In the genomic region with DNA sequence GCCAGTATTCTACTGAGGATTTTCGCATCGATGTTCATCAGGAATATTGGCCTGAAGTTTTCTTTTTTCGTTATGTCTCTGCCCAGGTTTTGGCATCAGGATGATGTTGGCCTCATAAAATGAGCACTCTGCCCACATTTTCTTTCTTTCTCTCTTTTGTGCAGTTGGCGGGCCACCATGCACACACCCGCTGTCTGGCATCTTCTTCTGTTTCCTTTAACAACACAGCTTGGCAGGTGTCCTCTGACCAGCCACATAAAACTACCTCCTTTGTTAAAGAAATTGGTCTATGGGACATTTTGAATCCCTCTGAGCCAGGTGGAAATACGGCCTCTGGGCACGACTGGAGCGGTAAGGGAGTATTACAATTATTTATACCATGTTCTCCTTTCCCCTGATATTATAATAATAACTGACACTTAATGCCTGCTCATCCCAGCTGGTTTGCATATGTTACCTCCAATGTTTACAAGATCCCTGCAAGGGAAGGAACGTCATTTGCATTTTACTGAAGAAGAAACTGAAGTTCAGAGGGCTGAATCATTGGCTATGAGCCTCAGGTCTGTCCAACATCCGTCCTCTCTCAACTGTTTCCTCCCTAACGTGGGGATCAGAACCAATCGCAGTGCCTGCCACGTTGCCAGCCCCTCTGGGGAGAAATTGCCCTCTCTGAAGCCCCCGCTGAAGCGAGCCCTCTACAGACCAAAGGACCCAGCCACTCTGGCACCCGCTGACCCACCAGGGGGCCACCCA, we compare ENCODE assay signal across 19 cellular contexts.
"Had no signal": no experiment of that assay in that cellular context is flagged by ENCODE, and none has a peak within 500 bp of the region (broad histone marks: within the 10 kb centered on the region; RNA-seq: fewer than 3 reads in every experiment).

No MANE protein-coding gene starts in this region.

- H3K4me3 ChIP-seq: right lobe of liver, spleen, stomach, thoracic aorta had no signal

- H3K9me3 ChIP-seq: right lobe of liver had no signal

- H3K27ac Mint-ChIP-seq: activated B cell treated with CpG ODN at 0.5 μM for 24 hours; activated CD8-positive, alpha-beta T cell treated with anti-CD3 and anti-CD28 coated beads for 36 hours; activated naive CD8-positive, alpha-beta T cell treated with anti-CD3 and anti-CD28 coated beads for 36 hours; activated T-cell treated with anti-CD3 and anti-CD28 coated beads, Interleukin-2, amount 50 U/mL, for 72 hours; dendritic cell treated with granulocyte-macrophage colony-stimulating factor and Interleukin-4, amounts not matched to agents 40 ng/mL and 50 ng/mL, for 4 days; nephron progenitor cell had no signal

- H3K36me3 Mint-ChIP-seq: activated naive CD8-positive, alpha-beta T cell treated with anti-CD3 and anti-CD28 coated beads for 36 hours had no signal

- DNase-seq: activated B cell treated with CpG ODN at 0.5 μM for 24 hours; activated CD4-positive, alpha-beta T cell treated with anti-CD3 and anti-CD28 coated beads for 48 hours; activated CD8-positive, alpha-beta memory T cell treated with anti-CD3 and anti-CD28 coated beads, Interleukin-2, amount 50 U/mL, for 4 hours; activated CD8-positive, alpha-beta T cell treated with anti-CD3 and anti-CD28 coated beads for 36 hours; activated gamma-delta T cell; activated naive CD8-positive, alpha-beta T cell treated with anti-CD3 and anti-CD28 coated beads for 36 hours; activated T-cell treated with anti-CD3 and anti-CD28 coated beads, Interleukin-2, amount 50 U/mL, for 72 hours; brain microvascular endothelial cell; cerebellar nuclear complex; effector memory CD4-positive, alpha-beta T cell; kidney glomerular epithelial cell; nephron progenitor cell; right lobe of liver; spleen; stomach; SW 1271 had no signal

- ATAC-seq: activated CD8-positive, alpha-beta T cell treated with anti-CD3 and anti-CD28 coated beads for 36 hours; activated T-cell treated with anti-CD3 and anti-CD28 coated beads, Interleukin-2, amount 50 U/mL, for 72 hours; right lobe of liver had no signal

- H3K27me3 ChIP-seq: brain microvascular endothelial cell, right lobe of liver, stomach had no signal

- H3K36me3 ChIP-seq: brain microvascular endothelial cell, right lobe of liver, spleen, stomach, thoracic aorta had no signal

- H3K27ac ChIP-seq: brain microvascular endothelial cell, epithelial cell of prostate, right lobe of liver, spleen, stomach, thoracic aorta had no signal

- H3K4me3 Mint-ChIP-seq: activated B cell treated with CpG ODN at 0.5 μM for 24 hours; activated CD8-positive, alpha-beta T cell treated with anti-CD3 and anti-CD28 coated beads for 36 hours; activated naive CD8-positive, alpha-beta T cell treated with anti-CD3 and anti-CD28 coated beads for 36 hours; activated T-cell treated with anti-CD3 and anti-CD28 coated beads, Interleukin-2, amount 50 U/mL, for 72 hours; dendritic cell treated with granulocyte-macrophage colony-stimulating factor and Interleukin-4, amounts not matched to agents 40 ng/mL and 50 ng/mL, for 4 days; nephron progenitor cell had no signal

- H3K4me1 ChIP-seq: right lobe of liver, spleen, stomach had no signal

- H3K4me1 Mint-ChIP-seq: activated B cell treated with CpG ODN at 0.5 μM for 24 hours; activated naive CD8-positive, alpha-beta T cell treated with anti-CD3 and anti-CD28 coated beads for 36 hours; nephron progenitor cell had no signal
